Comparison of ENCODE assay signal across 8 cellular contexts in the genomic region with DNA sequence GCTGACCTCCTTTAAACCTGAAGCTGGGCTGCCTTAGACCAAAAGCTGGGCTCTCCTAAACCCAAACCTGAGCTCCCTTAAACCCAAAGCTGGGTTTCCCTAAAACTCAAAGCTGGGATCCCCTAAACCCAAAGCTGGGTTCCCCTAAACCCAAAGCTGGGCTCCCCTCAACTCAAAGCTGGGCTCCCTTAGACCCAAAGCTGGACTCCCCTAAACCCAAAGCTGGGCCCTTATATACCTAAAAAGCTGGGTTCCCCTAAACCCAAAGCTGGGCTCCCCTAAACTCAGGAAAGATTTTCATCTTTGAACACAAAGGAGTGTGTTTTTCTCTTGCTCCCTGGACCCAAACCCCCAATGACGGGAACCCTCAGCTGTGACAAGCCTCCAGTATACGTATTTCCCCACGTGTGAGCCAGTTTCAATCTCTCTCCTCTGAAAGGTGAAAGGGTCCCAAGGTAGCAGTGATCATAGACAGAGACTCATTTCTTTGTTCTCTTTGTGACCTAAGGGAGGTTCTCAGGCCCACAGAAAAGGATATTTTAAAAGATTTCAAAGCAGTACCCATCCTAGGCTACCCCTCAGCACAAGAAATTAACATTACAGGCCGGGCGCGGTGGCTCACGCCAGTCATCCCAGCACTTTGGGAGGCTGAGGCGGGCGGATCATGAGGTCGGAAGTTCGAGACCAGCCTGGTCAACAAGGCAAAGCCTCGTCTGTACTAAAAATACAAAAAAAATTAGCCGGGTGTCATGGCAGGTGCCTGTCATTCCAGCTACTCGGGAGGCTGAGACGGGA. TPM values are rescaled to one million over a fixed set of nuclear protein-coding genes. Genes with fewer than 3 reads are reported as not detected.
DNase-seq lines count a peak whose midpoint lies in the region; ATAC-seq, FAIRE-seq and TF ChIP-seq lines count a peak whose summit lies in the region.

No MANE protein-coding gene starts in this region.

- no peak for TF ChIP-seq EP300 in K562 (IDR thresholded peaks at IDR 0.05; ENCODE audit: low read length)

- 0 out of 2 replicates have a peak, but pooled peaks cover 2% of the 10 kb centered on the region for H3K9me3 ChIP-seq in K562 (replicated peaks; ENCODE audit: control insufficient read depth, insufficient read depth, low read depth, low read length)
- H3K9me3 ChIP-seq in vagina: no peaks in the 10 kb centered on the region

- no peaks in the 10 kb centered on the region for H3K27me3 ChIP-seq in K562 (ENCODE audit: control insufficient read depth in 2 of 2, insufficient read depth in 2 of 2, low read length in 2 of 2)
- no peaks in the 10 kb centered on the region for H3K27me3 ChIP-seq in vagina
- no peaks in the 10 kb centered on the region; the same call in 1 of the 2 replicates for H3K27me3 ChIP-seq in H7 (ENCODE audit: control insufficient read depth, insufficient read depth, low read length)

- peak; percentile 63 for FAIRE-seq in K562 (lab: Jason Lieb, UNC)

- TF ChIP-seq CTCF in GM10248 (IDR thresholded peaks at IDR 0.05; ENCODE audit: control extremely low read depth, extremely low read depth, low read depth, missing control alignments): no peak
- no peak for TF ChIP-seq CTCF in K562 (IDR thresholded peaks at IDR 0.05 in 2 of 3, conservative IDR thresholded peaks at IDR 0.05 in 1 of 3; ENCODE audit: insufficient read depth in 2 of 3, low read depth in 1 of 3, low read length in 3 of 3)
- no peak for TF ChIP-seq CTCF in vagina (IDR thresholded peaks at IDR 0.05)

- no peaks in the 10 kb centered on the region for H3K79me2 ChIP-seq in K562 (ENCODE audit: control insufficient read depth, insufficient read depth, low read length)

- TF ChIP-seq POLR2A in K562 (conservative IDR thresholded peaks at IDR 0.05): no peak
- TF ChIP-seq POLR2A in vagina (IDR thresholded peaks at IDR 0.05): no peak

- no peak overlapping the region for H3K4me3 ChIP-seq in K562
- H3K4me3 ChIP-seq in vagina: no peak overlapping the region
- H3K4me3 ChIP-seq in H7 (ENCODE audit: insufficient read depth, low read depth, low read length): no peak overlapping the region

- H3K36me3 ChIP-seq in K562 (ENCODE audit: control insufficient read depth, insufficient read depth, low read length): no peaks in the 10 kb centered on the region
- H3K36me3 ChIP-seq in vagina: no peaks in the 10 kb centered on the region
- no peaks in the 10 kb centered on the region for H3K36me3 ChIP-seq in H7 (replicated peaks; ENCODE audit: control insufficient read depth, insufficient read depth, low read length)

- POLR2A ChIA-PET in GM10248 (lab: Yijun Ruan, JAX) (no interaction called here), K562 (lab: Yijun Ruan, JAX) (no interaction called here)

- 78% methylated on average over 12 of the region's 15 CpGs for WGBS in K562 (ENCODE audit: insufficient coverage, low coverage, missing lambda C conversion rate)

- H3K4me2 ChIP-seq in K562 (ENCODE audit: insufficient read depth, low read length): no peak overlapping the region

- no peak for TF ChIP-seq RAD21 in K562 (CRISPR knock-in tag; conservative IDR thresholded peaks at IDR 0.05 in 1 of 2, IDR thresholded peaks at IDR 0.05 in 1 of 2)

- no peaks in the 10 kb centered on the region for H4K20me1 ChIP-seq in K562 (replicated peaks; ENCODE audit: control insufficient read depth, insufficient read depth, low read length)

- no TSS peak for BruUV-seq in K562 (replicated peaks; lab: Mats Ljungman, UMichigan)

- DNase-seq in GM10248 (ENCODE audit: extremely low spot score): peak; percentile 77
- no peak for DNase-seq in K562 (ENCODE audit: extremely low read depth in 1 of 4, low spot score in 3 of 4)
- DNase-seq in central memory CD4-positive, alpha-beta T cell: no peak
- DNase-seq in vagina (ENCODE audit: extremely low spot score in 2 of 2): no peak
- DNase-seq in H7: no peak
- DNase-seq in GDM1 (lab: John Stamatoyannopoulos, UW): no peak

- H3K27ac ChIP-seq in K562 (ENCODE audit: extremely low read depth, low read depth, low read length) (no peak overlapping the region; the same call in 2 of the 3 replicates), vagina (no peak overlapping the region)

- intact Hi-C loops in K562 (cut with micrococcal nuclease): no loop called here
- intact Hi-C loops in vagina (cut with DNase I): no loop called here

- in situ Hi-C loops in K562 (cut with MboI): loop anchor here (5.0 kb wide), 1 partner anchor 53 kb away; the partner anchor contains the start of gene P2RY8

- H3K9ac ChIP-seq in K562 (ENCODE audit: insufficient read depth in 1 of 2, low read depth in 2 of 2, low read length in 2 of 2): no peak overlapping the region

- CTCF ChIA-PET in GM10248 (lab: Yijun Ruan, JAX) (no interaction called here), K562 (lab: Yijun Ruan, JAX; ENCODE audit: low intra/inter-chr PET ratio) (no interaction called here)

- ATAC-seq in GM19467 (IDR thresholded peaks at IDR 0.05; ENCODE audit: unreplicated experiment) (peak; percentile 29), HG03175 (IDR thresholded peaks at IDR 0.05; ENCODE audit: unreplicated experiment) (peak; percentile 47), K562 (no peak)

- H3K4me1 ChIP-seq in K562 (replicated peaks in 1 of 2; ENCODE audit: control insufficient read depth in 2 of 2, insufficient read depth in 2 of 2, low read length in 2 of 2) (peaks cover 12 to 15% of the 10 kb centered on the region in 2 experiments), vagina (no peaks in the 10 kb centered on the region)

- no peaks in the 10 kb centered on the region for H3K9me1 ChIP-seq in K562 (ENCODE audit: control insufficient read depth, insufficient read depth, low read length)

- H2AFZ ChIP-seq in K562 (ENCODE audit: low read depth, low read length): no peak overlapping the region

TF ChIP-seq in K562, 482 proteins besides CTCF, POLR2A, EP300 and RAD21 (continues in another document):
- TF ChIP-seq ZNF311 (CRISPR knock-in tag; IDR thresholded peaks at IDR 0.05) (no peak), HMGN3 (IDR thresholded peaks at IDR 0.05; ENCODE audit: borderline replicate concordance, extremely low read depth, insufficient read length, low read depth, low read length) (no peak), XRCC4 (IDR thresholded peaks at IDR 0.05; ENCODE audit: extremely low read depth, insufficient read depth, insufficient read length) (no peak), ZZZ3 (IDR thresholded peaks at IDR 0.05) (no peak), POLR3A (IDR thresholded peaks at IDR 0.05; ENCODE audit: borderline replicate concordance, extremely low read depth, insufficient read depth, insufficient read length) (no peak)
- TF ChIP-seq, protein P1, sequence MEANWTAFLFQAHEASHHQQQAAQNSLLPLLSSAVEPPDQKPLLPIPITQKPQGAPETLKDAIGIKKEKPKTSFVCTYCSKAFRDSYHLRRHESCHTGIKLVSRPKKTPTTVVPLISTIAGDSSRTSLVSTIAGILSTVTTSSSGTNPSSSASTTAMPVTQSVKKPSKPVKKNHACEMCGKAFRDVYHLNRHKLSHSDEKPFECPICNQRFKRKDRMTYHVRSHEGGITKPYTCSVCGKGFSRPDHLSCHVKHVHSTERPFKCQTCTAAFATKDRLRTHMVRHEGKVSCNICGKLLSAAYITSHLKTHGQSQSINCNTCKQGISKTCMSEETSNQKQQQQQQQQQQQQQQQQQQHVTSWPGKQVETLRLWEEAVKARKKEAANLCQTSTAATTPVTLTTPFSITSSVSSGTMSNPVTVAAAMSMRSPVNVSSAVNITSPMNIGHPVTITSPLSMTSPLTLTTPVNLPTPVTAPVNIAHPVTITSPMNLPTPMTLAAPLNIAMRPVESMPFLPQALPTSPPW (CRISPR knock-in tag; IDR thresholded peaks at IDR 0.05): no peak

RNA-seq across cellular contexts. Expression of gene ASMTL, which starts 31.3 kb away (rescaled TPM):
- 21.1 and 30.0 TPM in 2 replicates for total RNA-seq in K562 (2011; cell fraction: chromatin; rRNA removed; ENCODE audit: low replicate concordance)
- 19.0 and 21.1 TPM in 2 replicates for total RNA-seq in K562 (2011; cell fraction: nucleolus; rRNA removed)
- total RNA-seq in K562 (2011; cell fraction: nucleoplasm; rRNA removed): 16.6 and 25.3 TPM in 2 replicates
- total RNA-seq in K562 (2014; rRNA removed) (11.8 and 12.2 TPM in 2 replicates), K562 (2014; rRNA removed; fragmentation: Illumina TruSeq; extraction: Trizol) (3.9 and 4.4 TPM in 2 replicates), K562 (2015; rRNA removed; fragmentation: Illumina TruSeq; extraction: Trizol) (7.1 and 8.2 TPM in 2 replicates), K562 (2021) (18.0 and 20.6 TPM in 2 replicates), vagina (31.7 TPM)
- polyA plus RNA-seq in K562 (2011; rRNA removed) (7.8 and 13.9 TPM in 2 replicates), K562 (2014; fragmentation: Illumina TruSeq; extraction: Trizol) (7.6 and 11.9 TPM in 2 replicates), K562 (2014; fragmentation: Nextera tagmentation; extraction: Ambion mirVana) (1 to 10 TPM in 1 of 2 experiments, under 1 TPM in 1; 0.56 to 1.2 TPM), K562 (2014; rRNA removed) (17.1 and 20.3 TPM in 2 replicates)
- polyA plus RNA-seq in K562 (2011; cell fraction: cytosol; rRNA removed): 11.3 and 16.3 TPM in 2 replicates
- 15.2 and 17.1 TPM in 2 replicates for polyA plus RNA-seq in K562 (2011; cell fraction: nucleus; rRNA removed)
- polyA plus RNA-seq in K562 (2012): 12.1 and 26.9 TPM in 2 replicates
- 5.0 and 5.6 TPM in 2 replicates for polyA minus RNA-seq in K562 (2011; rRNA and poly(A)+ RNA removed)
- polyA minus RNA-seq in K562 (2011; cell fraction: cytosol; rRNA and poly(A)+ RNA removed): 6.2 and 11.7 TPM in 2 replicates
- polyA minus RNA-seq in K562 (2011; cell fraction: nucleus; rRNA and poly(A)+ RNA removed): 5.3 and 7.9 TPM in 2 replicates
- total RNA-seq in H7 (2014; rRNA removed; shearing (Covaris generic)): 36.5 and 37.0 TPM in 2 replicates

RNA-seq across cellular contexts. Expression of gene P2RY8, which starts 52.9 kb away (rescaled TPM):
- total RNA-seq in K562 (2011; cell fraction: chromatin; rRNA removed; ENCODE audit: low replicate concordance): 0.12 TPM in 1 of 2 replicates, not detected in the other
- total RNA-seq in K562 (2011; cell fraction: nucleolus; rRNA removed): 0.50 TPM in 1 of 2 replicates, not detected in the other
- total RNA-seq in K562 (2011; cell fraction: nucleoplasm; rRNA removed): not detected in 2 replicates
- total RNA-seq in K562 (2014; rRNA removed) (0.08 and 0.09 TPM in 2 replicates), K562 (2014; rRNA removed; fragmentation: Illumina TruSeq; extraction: Trizol) (0.03 and 0.04 TPM in 2 replicates), K562 (2015; rRNA removed; fragmentation: Illumina TruSeq; extraction: Trizol) (0.57 and 0.69 TPM in 2 replicates), K562 (2021) (0.31 and 0.72 TPM in 2 replicates), vagina (0.74 TPM)
- polyA plus RNA-seq in K562 (2011; rRNA removed) (not detected in 2 replicates), K562 (2014; fragmentation: Illumina TruSeq; extraction: Trizol) (0.07 and 0.14 TPM in 2 replicates), K562 (2014; fragmentation: Nextera tagmentation; extraction: Ambion mirVana) (not detected), K562 (2014; rRNA removed) (0.04 and 0.07 TPM in 2 replicates)
- 0.03 and 0.06 TPM in 2 replicates for polyA plus RNA-seq in K562 (2011; cell fraction: cytosol; rRNA removed)
- 0.06 TPM in 1 of 2 replicates, not detected in the other for polyA plus RNA-seq in K562 (2011; cell fraction: nucleus; rRNA removed)
- polyA plus RNA-seq in K562 (2012): 0.65 and 4.6 TPM in 2 replicates
- not detected in 2 replicates for polyA minus RNA-seq in K562 (2011; rRNA and poly(A)+ RNA removed)
- not detected in 2 replicates for polyA minus RNA-seq in K562 (2011; cell fraction: cytosol; rRNA and poly(A)+ RNA removed)
- not detected in 2 replicates for polyA minus RNA-seq in K562 (2011; cell fraction: nucleus; rRNA and poly(A)+ RNA removed)
- 0.03 and 0.15 TPM in 2 replicates for total RNA-seq in H7 (2014; rRNA removed; shearing (Covaris generic))
